ENCODE assay signal across 25 cellular contexts in genomic region chr7:43449577-43449976, GRCh38.
"Had no signal": no experiment of that assay in that cellular context is flagged by ENCODE, and none has a peak within 500 bp of the region (broad histone marks: within the 10 kb centered on the region; RNA-seq: fewer than 3 reads in every experiment).

No MANE protein-coding gene starts in this region.

- H3K27ac ChIP-seq: brain microvascular endothelial cell, esophagus muscularis mucosa, foreskin keratinocyte, skin epidermis, upper lobe of left lung, vagina had no signal

- H3K27me3 ChIP-seq: brain microvascular endothelial cell, foreskin keratinocyte, upper lobe of left lung, vagina had no signal

- H3K36me3 ChIP-seq: brain microvascular endothelial cell, esophagus muscularis mucosa, upper lobe of left lung, vagina had no signal

- H3K27me3 Mint-ChIP-seq: stimulated activated naive CD8-positive, alpha-beta T cell treated with anti-CD3 and anti-CD28 coated beads, Interleukin-15, Interleukin-2, amounts not matched to agents 100 ng/mL and 50 ng/mL, for 24 hours had no signal

- H3K9me3 Mint-ChIP-seq: activated naive CD4-positive, alpha-beta T cell treated with anti-CD3 and anti-CD28 coated beads, Interleukin-2, amount 10 ng/mL, durations not matched to agents 7 days and 5 days; activated T-helper 1 cell treated with anti-CD3 and anti-CD28 coated beads, Interleukin-12 subunit alpha, Interleukin-12 subunit beta, Interleukin-2, Interleukin-4 antibody, amounts not matched to agents 30 ng/mL and 10 ng/mL and 1 ng/mL, durations not matched to agents 14 hours and 24 hours and 36 hours; stimulated activated effector memory CD8-positive, alpha-beta T cell treated with anti-CD3 and anti-CD28 coated beads, Interleukin-12 subunit alpha, Interleukin-12 subunit beta, amount 100 ng/mL, for 72 hours; stimulated activated naive CD8-positive, alpha-beta T cell treated with anti-CD3 and anti-CD28 coated beads, Interleukin-15, Interleukin-2, amounts not matched to agents 100 ng/mL and 50 ng/mL, for 24 hours had no signal

- H3K9me3 ChIP-seq: esophagus muscularis mucosa, upper lobe of left lung, vagina had no signal

- H3K4me3 Mint-ChIP-seq: activated CD4-positive, alpha-beta T cell treated with anti-CD3 and anti-CD28 coated beads for 36 hours; activated naive CD4-positive, alpha-beta T cell treated with anti-CD3 and anti-CD28 coated beads, Interleukin-2, amount 10 ng/mL, durations not matched to agents 7 days and 5 days; activated T-helper 1 cell treated with anti-CD3 and anti-CD28 coated beads, Interleukin-12 subunit alpha, Interleukin-12 subunit beta, Interleukin-2, Interleukin-4 antibody, amounts not matched to agents 30 ng/mL and 10 ng/mL and 1 ng/mL, durations not matched to agents 14 hours and 24 hours and 36 hours; stimulated activated effector memory CD8-positive, alpha-beta T cell treated with anti-CD3 and anti-CD28 coated beads, Interleukin-12 subunit alpha, Interleukin-12 subunit beta, amount 100 ng/mL, for 72 hours; stimulated activated naive CD8-positive, alpha-beta T cell treated with anti-CD3 and anti-CD28 coated beads, Interleukin-15, Interleukin-2, amounts not matched to agents 100 ng/mL and 50 ng/mL, for 24 hours had no signal

- H3K4me3 ChIP-seq: esophagus muscularis mucosa, skin epidermis, upper lobe of left lung, vagina had no signal

- H3K4me1 Mint-ChIP-seq: activated CD4-positive, alpha-beta T cell treated with anti-CD3 and anti-CD28 coated beads for 36 hours; activated naive CD4-positive, alpha-beta T cell treated with anti-CD3 and anti-CD28 coated beads, Interleukin-2, amount 10 ng/mL, durations not matched to agents 7 days and 5 days; stimulated activated effector memory CD8-positive, alpha-beta T cell treated with anti-CD3 and anti-CD28 coated beads, Interleukin-12 subunit alpha, Interleukin-12 subunit beta, amount 100 ng/mL, for 72 hours had no signal

- H3K27ac Mint-ChIP-seq: activated CD4-positive, alpha-beta T cell treated with anti-CD3 and anti-CD28 coated beads for 36 hours; activated naive CD4-positive, alpha-beta T cell treated with anti-CD3 and anti-CD28 coated beads, Interleukin-2, amount 10 ng/mL, durations not matched to agents 7 days and 5 days; activated T-helper 1 cell treated with anti-CD3 and anti-CD28 coated beads, Interleukin-12 subunit alpha, Interleukin-12 subunit beta, Interleukin-2, Interleukin-4 antibody, amounts not matched to agents 30 ng/mL and 10 ng/mL and 1 ng/mL, durations not matched to agents 14 hours and 24 hours and 36 hours; stimulated activated effector memory CD8-positive, alpha-beta T cell treated with anti-CD3 and anti-CD28 coated beads, Interleukin-12 subunit alpha, Interleukin-12 subunit beta, amount 100 ng/mL, for 72 hours; stimulated activated naive CD8-positive, alpha-beta T cell treated with anti-CD3 and anti-CD28 coated beads, Interleukin-15, Interleukin-2, amounts not matched to agents 100 ng/mL and 50 ng/mL, for 24 hours had no signal

- H3K36me3 Mint-ChIP-seq: activated naive CD4-positive, alpha-beta T cell treated with anti-CD3 and anti-CD28 coated beads, Interleukin-2, amount 10 ng/mL, durations not matched to agents 7 days and 5 days; stimulated activated effector memory CD8-positive, alpha-beta T cell treated with anti-CD3 and anti-CD28 coated beads, Interleukin-12 subunit alpha, Interleukin-12 subunit beta, amount 100 ng/mL, for 72 hours had no signal

- FAIRE-seq: astrocyte, keratinocyte had no signal

- ATAC-seq: activated CD4-positive, alpha-beta T cell treated with anti-CD3 and anti-CD28 coated beads for 36 hours; foreskin keratinocyte; left cardiac atrium; left ventricle myocardium superior; sciatic nerve; stimulated activated effector memory CD8-positive, alpha-beta T cell treated with anti-CD3 and anti-CD28 coated beads, Interleukin-12 subunit alpha, Interleukin-12 subunit beta, amount 100 ng/mL, for 72 hours had no signal

- DNase-seq: activated CD4-positive, alpha-beta T cell treated with anti-CD3 and anti-CD28 coated beads for 36 hours; activated CD4-positive, CD25-positive, alpha-beta regulatory T cell; activated effector memory CD4-positive, alpha-beta T cell treated with anti-CD3 and anti-CD28 coated beads, Interleukin-2, amount 50 U/mL, for 16 hours; activated naive CD4-positive, alpha-beta T cell treated with anti-CD3 and anti-CD28 coated beads, Interleukin-2, amount 10 ng/mL, durations not matched to agents 7 days and 5 days; amniotic stem cell; brain microvascular endothelial cell; cortex of kidney; foreskin keratinocyte; left cardiac atrium; left ventricle myocardium superior; mammary epithelial cell; posterior cingulate gyrus; stimulated activated CD4-positive, alpha-beta T cell treated with anti-CD3 and anti-CD28 coated beads, Interleukin-12 subunit alpha, Interleukin-12 subunit beta, amount 100 ng/mL, for 4 hours; stimulated activated CD4-positive, alpha-beta T cell treated with anti-CD3 and anti-CD28 coated beads, Interleukin-4, amount 100 ng/mL, for 24 hours; T-helper 2 cell; upper lobe of left lung had no signal

- H3K4me1 ChIP-seq: esophagus muscularis mucosa, foreskin keratinocyte, upper lobe of left lung, vagina had no signal
